In genomic region chr1:181772714-181773113, GRCh38 we compare ENCODE assay signal across 35 cellular contexts.
"Had no signal": no experiment of that assay in that cellular context is flagged by ENCODE, and none has a peak within 500 bp of the region (broad histone marks: within the 10 kb centered on the region; RNA-seq: fewer than 3 reads in every experiment).

No MANE protein-coding gene starts in this region.

- ATAC-seq: activated CD8-positive, alpha-beta T cell treated with anti-CD3 and anti-CD28 coated beads for 36 hours; activated naive CD4-positive, alpha-beta T cell treated with anti-CD3 and anti-CD28 coated beads, Interleukin-2, amount 50 U/mL, for 72 hours; activated T-cell treated with anti-CD3 and anti-CD28 coated beads, Interleukin-2, amount 50 U/mL, for 4 hours; activated T-cell treated with anti-CD3 and anti-CD28 coated beads, Interleukin-2, amount 50 U/mL, for 72 hours; activated T-helper 17 cell treated with anti-CD3 and anti-CD28 coated beads, Interleukin-2, amount 50 U/mL, for 72 hours; body of pancreas had no signal

- H3K36me3 ChIP-seq: adrenal gland, brain microvascular endothelial cell, cardiac muscle cell had no signal

- H3K4me1 ChIP-seq: adrenal gland, body of pancreas had no signal

- FAIRE-seq: astrocyte, bronchial epithelial cell, TTC549 had no signal

- H3K27ac ChIP-seq: adrenal gland, body of pancreas, brain microvascular endothelial cell, cardiac muscle cell, VCaP had no signal

- H3K27me3 ChIP-seq: adrenal gland, brain microvascular endothelial cell, cardiac muscle cell had no signal

- DNase-seq: activated B cell treated with CpG ODN at 0.5 μM for 24 hours; activated CD4-positive, alpha-beta memory T cell treated with anti-CD3 and anti-CD28 coated beads for 36 hours; activated CD4-positive, alpha-beta T cell treated with anti-CD3 and anti-CD28 coated beads for 4 hours; activated CD4-positive, alpha-beta T cell treated with anti-CD3 and anti-CD28 coated beads, Interleukin-2, amount 10 ng/mL, durations not matched to agents 24 days and 14 days; activated CD4-positive, alpha-beta T cell treated with anti-CD3 and anti-CD28 coated beads, Interleukin-2, amount 50 U/mL, for 1 hour; activated CD4-positive, alpha-beta T cell treated with anti-CD3 and anti-CD28 coated beads, Interleukin-2, amount 50 U/mL, for 4 hours; activated CD4-positive, CD25-positive, alpha-beta regulatory T cell treated with anti-CD3 and anti-CD28 coated beads, Interleukin-2, amount 50 U/mL, for 72 hours; activated CD8-positive, alpha-beta memory T cell treated with anti-CD3 and anti-CD28 coated beads, Interleukin-2, amount 50 U/mL, for 4 hours; activated CD8-positive, alpha-beta T cell treated with anti-CD3 and anti-CD28 coated beads for 36 hours; activated effector memory CD4-positive, alpha-beta T cell treated with anti-CD3 and anti-CD28 coated beads, Interleukin-2, amount 50 U/mL, for 16 hours; activated gamma-delta T cell treated with Interleukin-2 at 50 U/mL for 16 hours; activated naive CD4-positive, alpha-beta T cell; activated naive CD4-positive, alpha-beta T cell treated with anti-CD3 and anti-CD28 coated beads for 36 hours; activated naive CD4-positive, alpha-beta T cell treated with anti-CD3 and anti-CD28 coated beads, Interleukin-2, amount 50 U/mL, for 16 hours; activated naive CD8-positive, alpha-beta T cell treated with anti-CD3 and anti-CD28 coated beads for 36 hours; activated T-cell treated with anti-CD3 and anti-CD28 coated beads for 4 hours; activated T-cell treated with anti-CD3 and anti-CD28 coated beads, Interleukin-2, amount 50 U/mL, for 1 hour; activated T-cell treated with anti-CD3 and anti-CD28 coated beads, Interleukin-2, amount 50 U/mL, for 4 hours; activated T-cell treated with anti-CD3 and anti-CD28 coated beads, Interleukin-2, amount 50 U/mL, for 72 hours; adrenal gland; amniotic stem cell; aorta; body of pancreas; brain microvascular endothelial cell; cerebellar nuclear complex; T-helper 1 cell; T-helper 2 cell; T-helper 9 cell had no signal

- H3K4me3 ChIP-seq: adrenal gland, body of pancreas, cardiac muscle cell had no signal

- H3K9me3 ChIP-seq: adrenal gland, body of pancreas had no signal
